21 cellular contexts compared by ENCODE assay signal in the genomic region with DNA sequence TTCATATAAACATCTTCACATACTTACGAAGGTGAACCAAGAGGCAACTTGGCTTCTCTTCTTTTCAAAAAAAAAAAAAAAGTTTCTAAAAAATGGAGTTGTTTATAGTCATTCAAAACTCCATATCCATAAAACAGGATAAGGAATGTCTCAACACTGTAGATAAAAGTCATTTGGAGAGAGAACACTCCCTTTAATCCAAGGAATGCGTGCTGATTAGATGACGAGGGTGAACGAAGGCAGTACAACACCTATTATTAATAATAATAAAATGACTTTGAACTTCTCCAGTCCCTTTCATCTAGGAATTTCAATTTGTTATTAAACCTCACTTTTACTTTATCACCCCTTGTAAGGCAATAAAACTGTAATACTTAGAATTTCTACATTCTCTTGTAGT.
"Had no signal": no experiment of that assay in that cellular context is flagged by ENCODE, and none has a peak within 500 bp of the region (broad histone marks: within the 10 kb centered on the region; RNA-seq: fewer than 3 reads in every experiment).

No MANE protein-coding gene starts in this region.

- H3K4me3 ChIP-seq: colonic mucosa, hepatocyte, psoas muscle, right lobe of liver, spleen had no signal

- H3K4me3 Mint-ChIP-seq: naive thymus-derived CD8-positive, alpha-beta T cell; neural crest cell; stimulated activated naive B cell treated with anti-CD40 and anti-IgM and Interleukin-4, amounts not matched to agents 10 μg/mL and 1 μg/mL and 100 μg/mL, for 72 hours had no signal

- H3K36me3 ChIP-seq: colonic mucosa, right lobe of liver, spleen had no signal

- H3K36me3 Mint-ChIP-seq: naive thymus-derived CD8-positive, alpha-beta T cell; stimulated activated naive B cell treated with anti-CD40 and anti-IgM and Interleukin-4, amounts not matched to agents 10 μg/mL and 1 μg/mL and 100 μg/mL, for 72 hours had no signal

- H3K27ac Mint-ChIP-seq: naive thymus-derived CD8-positive, alpha-beta T cell; stimulated activated naive B cell treated with anti-CD40 and anti-IgM and Interleukin-4, amounts not matched to agents 10 μg/mL and 1 μg/mL and 100 μg/mL, for 72 hours had no signal

- FAIRE-seq: endothelial cell of umbilical vein had no signal

- ATAC-seq: left colon; naive thymus-derived CD8-positive, alpha-beta T cell; psoas muscle had no signal

- H3K9ac ChIP-seq: parathyroid adenoma had no signal

- H3K4me2 ChIP-seq: hepatocyte had no signal

- H2AFZ ChIP-seq: hepatocyte, parathyroid adenoma had no signal

- H3K27ac ChIP-seq: colonic mucosa, hepatocyte, parathyroid adenoma, psoas muscle, right lobe of liver had no signal

- DNase-seq: colonic mucosa; dermis blood vessel endothelial cell; erythroblast; foreskin melanocyte; head of caudate nucleus; left colon; mesendoderm; naive thymus-derived CD8-positive, alpha-beta T cell; psoas muscle; retina; right lobe of liver; spleen; stimulated activated CD4-positive, alpha-beta T cell treated with anti-CD3 and anti-CD28 coated beads, Interleukin-15, amount 100 ng/mL, for 24 hours; stimulated activated CD4-positive, alpha-beta T cell treated with anti-CD3 and anti-CD28 coated beads, Interleukin-1b, Interleukin-23, amount 100 ng/mL, for 48 hours; stimulated activated CD4-positive, alpha-beta T cell treated with anti-CD3 and anti-CD28 coated beads, Interleukin-4, amount 100 ng/mL, for 4 hours; stimulated activated naive B cell treated with anti-CD40 and anti-IgM and Interleukin-4, amounts not matched to agents 10 μg/mL and 1 μg/mL and 100 μg/mL, for 72 hours; trophoblast cell had no signal

- H3K4me1 ChIP-seq: colonic mucosa, parathyroid adenoma, psoas muscle, right lobe of liver had no signal

- H3K27me3 ChIP-seq: colonic mucosa, hepatocyte, right lobe of liver, spleen had no signal

- H3K79me2 ChIP-seq: hepatocyte, parathyroid adenoma had no signal

- H3K9me3 ChIP-seq: colonic mucosa, psoas muscle, right lobe of liver, spleen had no signal
